1 cellular context compared by ENCODE assay signal in the genomic region with DNA sequence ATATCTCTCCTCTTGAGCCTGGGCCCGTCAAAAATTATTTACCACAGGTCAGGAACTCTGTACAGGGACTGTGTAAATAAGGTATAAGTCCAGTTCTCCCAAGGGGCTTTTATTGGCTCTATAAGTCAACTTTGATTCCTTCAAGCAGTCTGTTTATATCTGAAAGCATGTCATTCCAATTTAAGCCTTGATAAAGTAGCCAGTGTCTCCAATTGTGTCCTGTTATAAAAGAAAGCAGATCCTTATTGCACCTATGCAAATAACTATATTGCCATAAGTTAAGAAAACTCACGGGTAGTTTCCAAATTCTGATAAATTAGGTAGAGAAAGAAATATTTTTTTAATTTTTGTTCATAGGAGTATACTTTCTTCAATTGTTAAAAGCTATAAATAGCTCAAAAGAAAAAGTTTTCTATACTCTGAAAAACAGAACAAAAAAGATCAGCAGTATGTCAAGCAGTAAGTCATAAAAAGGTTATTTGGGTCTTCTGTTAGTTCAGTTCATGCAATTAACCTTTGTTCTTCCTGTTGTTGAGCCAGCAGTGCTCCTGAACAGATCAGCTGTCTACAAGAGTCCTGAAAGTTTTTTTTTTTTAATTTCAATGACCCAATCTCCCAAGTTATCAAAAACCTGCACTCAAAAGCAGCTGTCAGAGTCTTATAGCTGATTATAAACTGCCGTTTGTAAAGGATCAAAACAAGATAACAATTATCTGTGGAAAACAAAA.
TF ChIP-seq lines count a peak whose summit lies in the region.

No MANE protein-coding gene starts in this region.

TF ChIP-seq in HEK293, 187 proteins besides CTCF, POLR2A, EP300 and RAD21 (continued from another document):
- TF ChIP-seq, protein P1, sequence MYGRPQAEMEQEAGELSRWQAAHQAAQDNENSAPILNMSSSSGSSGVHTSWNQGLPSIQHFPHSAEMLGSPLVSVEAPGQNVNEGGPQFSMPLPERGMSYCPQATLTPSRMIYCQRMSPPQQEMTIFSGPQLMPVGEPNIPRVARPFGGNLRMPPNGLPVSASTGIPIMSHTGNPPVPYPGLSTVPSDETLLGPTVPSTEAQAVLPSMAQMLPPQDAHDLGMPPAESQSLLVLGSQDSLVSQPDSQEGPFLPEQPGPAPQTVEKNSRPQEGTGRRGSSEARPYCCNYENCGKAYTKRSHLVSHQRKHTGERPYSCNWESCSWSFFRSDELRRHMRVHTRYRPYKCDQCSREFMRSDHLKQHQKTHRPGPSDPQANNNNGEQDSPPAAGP (tag by site-specific recombination; IDR thresholded peaks at IDR 0.05), result no peak
- TF ChIP-seq ZNF561 (tag by site-specific recombination; IDR thresholded peaks at IDR 0.05; ENCODE audit: borderline replicate concordance) (no peak), HOXA7 (CRISPR knock-in tag; IDR thresholded peaks at IDR 0.05; ENCODE audit: borderline replicate concordance) (no peak), ZSCAN23 (tag by site-specific recombination; IDR thresholded peaks at IDR 0.05) (no peak)
